In genomic region chr3:59575113-59576001, GRCh38 we compare ENCODE assay signal across 8 cellular contexts.
DNase-seq lines count a peak whose midpoint lies in the region; ATAC-seq and TF ChIP-seq lines count a peak whose summit lies in the region.

No MANE protein-coding gene starts in this region.

- DNase-seq in Ammon's horn (ENCODE audit: low spot score) (peak; percentile 89), NCI-H526 (lab: John Stamatoyannopoulos, UW) (peak; percentile 28 to 80), dorsolateral prefrontal cortex (peak; percentile 77 to 95 (median 92)), lower lobe of right lung (peak; percentile 86)
- DNase-seq in activated CD4-positive, alpha-beta T cell treated with anti-CD3 and anti-CD28 coated beads, Interleukin-2, amount 50 U/mL, for 1 hour = peak; percentile 88
- DNase-seq in stimulated activated CD8-positive, alpha-beta memory T cell treated with anti-CD3 and anti-CD28 coated beads, Interleukin-12 subunit alpha, Interleukin-12 subunit beta, amount 100 ng/mL, for 24 hours (ENCODE audit: extremely low read depth) = peak; percentile 51

- no peaks in the 10 kb centered on the region for H3K9me3 ChIP-seq in lower lobe of right lung

- H3K27me3 ChIP-seq in dorsolateral prefrontal cortex = no peaks in the 10 kb centered on the region
- H3K27me3 ChIP-seq in lower lobe of right lung (ENCODE audit: low read depth) = no peaks in the 10 kb centered on the region

- peak overlapping the region in 20 of 59 donors; percentile 8 to 94 (median 84) for H3K27ac ChIP-seq in dorsolateral prefrontal cortex
- no peak overlapping the region for H3K27ac ChIP-seq in lower lobe of right lung

- no peaks in the 10 kb centered on the region for H3K4me1 ChIP-seq in lower lobe of right lung

- H3K36me3 ChIP-seq in lower lobe of right lung = no peaks in the 10 kb centered on the region

- peak overlapping the region in 2 of 59 donors; percentile 3 to 6 for H3K4me3 ChIP-seq in dorsolateral prefrontal cortex
- H3K4me3 ChIP-seq in lower lobe of right lung = no peak overlapping the region

- peak; percentile 94 to 100 (median 99) for TF ChIP-seq CTCF in dorsolateral prefrontal cortex (IDR thresholded peaks at IDR 0.05 in 54 of 56, conservative IDR thresholded peaks at IDR 0.05 in 2 of 56; ENCODE audit: low read depth in 1 of 56, partially characterized antibody in 56 of 56)
- peak; percentile 97 for TF ChIP-seq CTCF in lower lobe of right lung (IDR thresholded peaks at IDR 0.05)

- peak; percentile 65 for ATAC-seq in GM19043 (IDR thresholded peaks at IDR 0.05; ENCODE audit: low read depth, unreplicated experiment)
- ATAC-seq in HG03442 (IDR thresholded peaks at IDR 0.05; ENCODE audit: unreplicated experiment) = peak; percentile 81
- ATAC-seq in lower lobe of right lung = peak; percentile 85 to 87

- intact Hi-C loops in dorsolateral prefrontal cortex (cut with DNase I) (loop anchor here (2.0 to 10.0 kb wide), 6 partner anchors 233 to 581 kb away; no protein-coding TSS in a partner anchor), lower lobe of right lung (cut with DNase I) (loop anchor here (10.0 kb wide), 2 partner anchors 239 to 279 kb away; no protein-coding TSS in a partner anchor)
